ENCODE assay signal across 9 cellular contexts in the genomic region with DNA sequence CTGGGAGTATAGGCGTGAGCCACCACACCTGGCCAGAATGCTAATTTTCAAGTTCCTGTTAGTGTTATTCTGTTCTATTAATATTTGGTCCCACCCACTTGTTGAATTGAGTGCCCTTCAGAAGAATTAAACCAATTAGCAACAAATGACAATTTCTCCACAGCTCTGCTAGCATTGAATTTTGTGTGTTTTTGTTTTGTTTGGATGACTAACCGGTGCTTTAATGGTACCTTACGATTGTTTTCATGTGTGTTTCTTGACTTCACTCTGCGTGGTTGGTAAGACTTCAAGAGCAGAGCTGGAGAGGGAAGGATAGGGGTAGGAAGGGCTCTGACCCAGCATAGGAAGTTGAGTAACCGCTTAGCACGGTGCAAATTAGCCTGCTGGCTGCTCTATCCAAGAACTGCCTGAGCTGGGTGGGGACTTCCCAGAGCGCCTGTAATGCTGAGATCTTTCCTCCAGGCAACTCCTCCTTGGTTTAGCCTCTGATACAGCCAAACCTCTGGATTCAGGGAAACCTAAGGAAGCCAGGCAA. TPM values are rescaled to one million over a fixed set of nuclear protein-coding genes. Genes with fewer than 3 reads are reported as not detected.
A peak's percentile ranks its signal among the peaks of the same experiment; 100 is the strongest.
DNase-seq lines count a peak whose midpoint lies in the region; ATAC-seq and TF ChIP-seq lines count a peak whose summit lies in the region.
"Had no signal": no experiment of that assay in that cellular context is flagged by ENCODE, and none has a peak within 500 bp of the region (broad histone marks: within the 10 kb centered on the region; RNA-seq: fewer than 3 reads in every experiment).

No MANE protein-coding gene starts in this region.

- peaks cover 8% of the 10 kb centered on the region for H3K79me1 ChIP-seq in H9 (ENCODE audit: insufficient read depth, low read depth, low read length, poor library complexity, severe bottlenecking)

- no peaks in the 10 kb centered on the region for H3K27me3 Mint-ChIP-seq in H9 (ENCODE audit: low read depth)

- H4K8ac ChIP-seq in H9 (replicated peaks; ENCODE audit: insufficient read length, low read depth, low read length) = no peak overlapping the region

- H3K23ac ChIP-seq in H9 (ENCODE audit: insufficient read length, low read depth, low read length) = no peak overlapping the region

- no peaks in the 10 kb centered on the region for H4K20me1 ChIP-seq in H9 (ENCODE audit: control insufficient read depth, insufficient read depth, insufficient read length)

- WGBS in H9 (ENCODE audit: extremely low coverage, insufficient read length, low lambda C conversion rate) = no CpG with 5 or more reads among the region's 7 CpGs

- no peaks in the 10 kb centered on the region for H3K79me2 ChIP-seq in H9 (ENCODE audit: insufficient read depth, low read length)

- H3K27me3 ChIP-seq in H9 (ENCODE audit: insufficient read depth, low read length) (no peaks in the 10 kb centered on the region), colonic mucosa (no peaks in the 10 kb centered on the region), lower lobe of right lung (ENCODE audit: low read depth) (no peaks in the 10 kb centered on the region), stomach smooth muscle (ENCODE audit: control insufficient read depth in 1 of 2, insufficient read depth in 2 of 2, low read length in 2 of 2) (no peaks in the 10 kb centered on the region)
- H3K27me3 ChIP-seq: pancreas had no signal

- H3K4me3 ChIP-seq in colonic mucosa = no peak overlapping the region
- peak overlapping the region; percentile 40 for H3K4me3 ChIP-seq in lower lobe of right lung
- H3K4me3 ChIP-seq in stomach smooth muscle (ENCODE audit: low read length in 2 of 2) = peak overlapping the region in 1 of 2 donors; percentile 52

- no peak overlapping the region for H3K4ac ChIP-seq in H9 (ENCODE audit: low read depth, low read length)

- H2BK120ac ChIP-seq in H9 (ENCODE audit: low read depth, low read length, poor library complexity, severe bottlenecking) = no peak overlapping the region

- H3K36me3 Mint-ChIP-seq in H9 (ENCODE audit: insufficient read depth in 1 of 3, low read depth in 3 of 3) = peaks cover 7 to 21% (median 7%) of the 10 kb centered on the region in 3 experiments; a peak in 6 of 7 replicates

- no peak overlapping the region for H3K4me2 ChIP-seq in H9 (ENCODE audit: insufficient read depth, insufficient read length, low read length)

- peak; percentile 74 to 75 for ATAC-seq in lower lobe of right lung

- no peaks in the 10 kb centered on the region for H3K4me1 ChIP-seq in H9 (ENCODE audit: insufficient read depth, low read length)
- H3K4me1 ChIP-seq in colonic mucosa = peaks cover 10% of the 10 kb centered on the region
- peaks cover 67% of the 10 kb centered on the region for H3K4me1 ChIP-seq in lower lobe of right lung
- H3K4me1 ChIP-seq in stomach smooth muscle (ENCODE audit: control insufficient read depth, insufficient read depth, low read length) = peaks cover 32% of the 10 kb centered on the region

- intact Hi-C loops in colonic mucosa (cut with DNase I) (no loop called here), lower lobe of right lung (cut with DNase I) (no loop called here)

- no peak overlapping the region for H3K14ac ChIP-seq in H9 (ENCODE audit: insufficient read depth, low read length)

- no peak overlapping the region for H2BK12ac ChIP-seq in H9 (ENCODE audit: insufficient read length, low read depth, low read length)

- H2BK20ac ChIP-seq in H9 (ENCODE audit: low read depth, low read length, poor library complexity, severe bottlenecking) = no peak overlapping the region

- H3K4me3 Mint-ChIP-seq in H9 = no peak overlapping the region

- no peaks in the 10 kb centered on the region for H3K23me2 ChIP-seq in H9 (ENCODE audit: insufficient read length, low read depth, low read length, poor library complexity, severe bottlenecking)

- H3K18ac ChIP-seq in H9 (ENCODE audit: insufficient read length, low read depth, low read length) = no peak overlapping the region

- DNase-seq in AG09319 (ENCODE audit: extremely low read depth, low read depth) (peak; percentile 95), H9 (no peak), T-helper 9 cell (peak; percentile 55), colonic mucosa (peak; percentile 54), lower lobe of right lung (peak; percentile 70), NCI-H2081 (lab: John Stamatoyannopoulos, UW) (no peak), NCI-H2081 treated with DMSO at 0.1 percent for 48 hours (lab: John Stamatoyannopoulos, UW) (no peak)

- H2BK5ac ChIP-seq in H9 (ENCODE audit: insufficient read length, low read length) = no peak overlapping the region

- no peak overlapping the region for H3T11ph ChIP-seq in H9 (ENCODE audit: low read length)

- no peak overlapping the region for H4K91ac ChIP-seq in H9 (ENCODE audit: insufficient read length, low read depth, low read length)

- H3K56ac ChIP-seq in H9 (ENCODE audit: insufficient read length, low read depth, low read length) = no peak overlapping the region

- H3K9me3 Mint-ChIP-seq in H9 = no peaks in the 10 kb centered on the region

- no peak overlapping the region for H3K27ac ChIP-seq in H9 (ENCODE audit: insufficient read length, low read depth, low read length)
- peak overlapping the region; percentile 83 for H3K27ac ChIP-seq in colonic mucosa
- peak overlapping the region; percentile 88 for H3K27ac ChIP-seq in lower lobe of right lung
- H3K27ac ChIP-seq in stomach smooth muscle (ENCODE audit: low read length) = peak overlapping the region; percentile 76

- no peaks in the 10 kb centered on the region for H3K36me3 ChIP-seq in colonic mucosa
- peaks cover 38% of the 10 kb centered on the region for H3K36me3 ChIP-seq in lower lobe of right lung
- peaks cover 0 to 4% of the 10 kb centered on the region in 2 donors for H3K36me3 ChIP-seq in stomach smooth muscle (ENCODE audit: control insufficient read depth in 2 of 2, insufficient read depth in 2 of 2, low read length in 2 of 2)
- H3K36me3 ChIP-seq: pancreas had no signal

- peaks cover 6 to 11% of the 10 kb centered on the region in 2 experiments for H3K4me1 Mint-ChIP-seq in H9

- H3K27ac Mint-ChIP-seq in H9 = peak overlapping the region in 2 of 3 experiments; percentile 49 to 81; a peak in 2 of 7 replicates

- TF ChIP-seq CTCF in AG09319 (IDR thresholded peaks at IDR 0.05; ENCODE audit: low read depth, low read length) (no peak), H9 (conservative IDR thresholded peaks at IDR 0.05) (no peak), colonic mucosa (IDR thresholded peaks at IDR 0.05) (no peak), lower lobe of right lung (IDR thresholded peaks at IDR 0.05) (no peak)

- H3K9me3 ChIP-seq in H9 (ENCODE audit: control insufficient read depth, low read depth, low read length) = no peaks in the 10 kb centered on the region
- no peaks in the 10 kb centered on the region for H3K9me3 ChIP-seq in colonic mucosa
- no peaks in the 10 kb centered on the region for H3K9me3 ChIP-seq in lower lobe of right lung
- no peaks in the 10 kb centered on the region for H3K9me3 ChIP-seq in stomach smooth muscle (ENCODE audit: control insufficient read depth in 2 of 2, low read length in 2 of 2)
- H3K9me3 ChIP-seq: pancreas had no signal

- H3K9ac ChIP-seq in H9 (ENCODE audit: extremely low read depth, insufficient read length, low read length) = peak overlapping the region; percentile 7
- peak overlapping the region; percentile 58 to 64 for H3K9ac ChIP-seq in colonic mucosa (ENCODE audit: low read depth in 2 of 2, low read length in 2 of 2)
- H3K9ac ChIP-seq in stomach smooth muscle (ENCODE audit: low read length in 2 of 2) = peak overlapping the region; percentile 29 to 60

- H4K5ac ChIP-seq in H9 (ENCODE audit: insufficient read length, low read depth, low read length) = no peak overlapping the region

- no peak overlapping the region for H2AK5ac ChIP-seq in H9 (ENCODE audit: insufficient read length, low read length)

- H2AFZ ChIP-seq in H9 (ENCODE audit: low read length) = no peak overlapping the region

- H2BK15ac ChIP-seq in H9 (ENCODE audit: low read depth, low read length) = no peak overlapping the region

RNA-seq across cellular contexts. Expression of a gene that starts 4.6 kb away (rescaled TPM):
- 56.3 and 60.7 TPM in 2 replicates for total RNA-seq in H9 (2021)
- 100 to 1,000 TPM; 141 to 143 TPM for total RNA-seq in colonic mucosa
- 236 TPM for total RNA-seq in lower lobe of right lung

RNA-seq across cellular contexts. Expression of a gene that starts 29.3 kb away (rescaled TPM):
- total RNA-seq in H9 (2021) (150 and 160 TPM in 2 replicates), colonic mucosa (100 to 1,000 TPM in 1 of 2 donors, 10 to 100 TPM in 1; 79.7 to 133 TPM), lower lobe of right lung (61.6 TPM)

RNA-seq across cellular contexts. Expression of a gene that starts 29.7 kb away (rescaled TPM):
- total RNA-seq in H9 (2021) = 104 TPM in 2 replicates
- 100 to 1,000 TPM in 1 of 2 donors, 10 to 100 TPM in 1; 82.8 to 113 TPM for total RNA-seq in colonic mucosa
- 64.2 TPM for total RNA-seq in lower lobe of right lung

RNA-seq across cellular contexts. Expression of a gene that starts 53.4 kb away (rescaled TPM):
- total RNA-seq in H9 (2021) (169 TPM in 2 replicates), colonic mucosa (100 to 1,000 TPM; 173 to 231 TPM), lower lobe of right lung (109 TPM)

RNA-seq across cellular contexts. Expression of a gene that starts 59.5 kb away (rescaled TPM):
- total RNA-seq in H9 (2021) = 12.8 and 14.1 TPM in 2 replicates
- 1 to 10 TPM; 4.5 to 7.6 TPM for total RNA-seq in colonic mucosa
- total RNA-seq in lower lobe of right lung = 6.8 TPM

Comparison
In these comparisons a context has a peak if more than half of its experiments do, and no peak if none do; other contexts are left out.
1. DNase-seq: peak in AG09319 (single experiment), T-helper 9 cell (single experiment), colonic mucosa (single experiment) and lower lobe of right lung (single experiment); none in H9 (single experiment), NCI-H2081 (0 of 2) and NCI-H2081 treated with DMSO at 0.1 percent for 48 hours (single experiment).
2. H3K9ac ChIP-seq: peak in every context shown above with its lines; median percentile 61 in colonic mucosa; 44 in stomach smooth muscle; 7 in H9.